Comparison of ENCODE assay signal across 28 cellular contexts in the genomic region with DNA sequence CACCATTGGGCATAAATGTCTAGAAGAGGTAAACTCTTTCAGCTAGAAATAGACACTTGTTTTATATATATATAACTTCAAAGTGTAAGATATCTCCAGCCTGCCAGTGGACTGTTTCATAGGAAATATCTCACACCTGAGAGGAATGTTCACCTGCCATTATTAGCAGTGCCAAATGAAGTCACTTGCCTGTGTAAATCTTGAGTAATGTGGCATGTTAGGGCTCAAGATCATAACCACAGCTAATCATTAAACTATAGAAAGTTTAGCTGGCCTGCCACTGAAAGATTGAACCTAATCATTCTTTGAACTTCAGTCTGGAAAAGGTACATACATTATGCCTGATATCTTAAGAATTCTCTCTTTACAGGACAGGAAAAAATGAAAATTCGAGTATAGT. TPM values are rescaled to one million over a fixed set of nuclear protein-coding genes. Genes with fewer than 3 reads are reported as not detected.
A peak's percentile ranks its signal among the peaks of the same experiment; 100 is the strongest.
DNase-seq lines count a peak whose midpoint lies in the region; ATAC-seq, FAIRE-seq and TF ChIP-seq lines count a peak whose summit lies in the region.
"Had no signal": no experiment of that assay in that cellular context is flagged by ENCODE, and none has a peak within 500 bp of the region (broad histone marks: within the 10 kb centered on the region; RNA-seq: fewer than 3 reads in every experiment).

No MANE protein-coding gene starts in this region.

- no peaks in the 10 kb centered on the region for H3K79me1 ChIP-seq in mesenchymal stem cell (replicated peaks; ENCODE audit: low read length, poor library complexity, severe bottlenecking)

- DNase-seq in DMS53 treated with DMSO at 0.1 percent for 48 hours (lab: John Stamatoyannopoulos, UW; ENCODE audit: unreplicated experiment) (peak; percentile 42), hepatocyte (ENCODE audit: low spot score) (peak; percentile 37), mesenchymal stem cell (no peak), small intestine (peak; percentile 83), SW 1271 (lab: John Stamatoyannopoulos, UW) (no peak), DMS153 treated with DMSO at 0.1 percent for 48 hours (lab: John Stamatoyannopoulos, UW; ENCODE audit: unreplicated experiment) (no peak)
- DNase-seq: Calu3; CD8-positive, alpha-beta memory T cell; GOT3; HFFc6; KBM-7; MG63; NCI-H1105 treated with DMSO at 0.1 percent for 48 hours; NCI-H146; NCI-H1930; NCI-H2107; NCI-H446; NCI-H524 treated with DMSO at 0.1 percent for 48 hours; NCI-H774; SK-N-SH had no signal

- H3K4me3 ChIP-seq in hepatocyte (no peak overlapping the region), mesenchymal stem cell (ENCODE audit: insufficient read depth in 1 of 2, low read depth in 1 of 2, low read length in 2 of 2) (no peak overlapping the region), small intestine (ENCODE audit: low read depth in 1 of 2, low read length in 2 of 2) (no peak overlapping the region)
- H3K4me3 ChIP-seq: A549, GM12878, HAP-1, MG63 had no signal

- no peaks in the 10 kb centered on the region for H3K9me3 ChIP-seq in hepatocyte (ENCODE audit: low read depth)
- no peaks in the 10 kb centered on the region for H3K9me3 ChIP-seq in mesenchymal stem cell (ENCODE audit: control insufficient read depth, low read length)
- no peaks in the 10 kb centered on the region for H3K9me3 ChIP-seq in small intestine (ENCODE audit: control insufficient read depth, low read depth)
- H3K9me3 ChIP-seq: A549, HAP-1, MG63, SK-N-SH had no signal

- H2BK12ac ChIP-seq in mesenchymal stem cell (ENCODE audit: low read length in 2 of 2) = no peak overlapping the region

- no peak overlapping the region for H3K4ac ChIP-seq in mesenchymal stem cell (ENCODE audit: low read depth in 1 of 2, low read length in 2 of 2)

- no peaks in the 10 kb centered on the region for H4K20me1 ChIP-seq in hepatocyte (ENCODE audit: insufficient read depth, poor library complexity, severe bottlenecking)

- no peak overlapping the region for H3K14ac ChIP-seq in mesenchymal stem cell (ENCODE audit: low read length in 2 of 2)

- H3K9me2 ChIP-seq in hepatocyte (replicated peaks; ENCODE audit: insufficient read depth) = no peaks in the 10 kb centered on the region

- no peak overlapping the region for H4K91ac ChIP-seq in mesenchymal stem cell (ENCODE audit: low read length)

- no peak overlapping the region for H2BK5ac ChIP-seq in mesenchymal stem cell (ENCODE audit: low read depth, low read length, poor library complexity, severe bottlenecking)

- H3K27me3 ChIP-seq in hepatocyte (no peaks in the 10 kb centered on the region), mesenchymal stem cell (ENCODE audit: control insufficient read depth in 1 of 2, insufficient read depth in 1 of 2, low read length in 2 of 2) (no peaks in the 10 kb centered on the region), small intestine (ENCODE audit: control insufficient read depth in 2 of 2, insufficient read depth in 2 of 2, low read length in 2 of 2) (no peaks in the 10 kb centered on the region)
- H3K27me3 ChIP-seq: MG63 had no signal

- no peak overlapping the region for H2BK15ac ChIP-seq in mesenchymal stem cell (ENCODE audit: low read depth, poor library complexity, severe bottlenecking)

- H2AFZ ChIP-seq in hepatocyte (no peak overlapping the region), mesenchymal stem cell (ENCODE audit: low read depth, low read length) (no peak overlapping the region)

- no peak overlapping the region for H3K18ac ChIP-seq in mesenchymal stem cell (ENCODE audit: low read depth in 1 of 2, low read length in 2 of 2)

- H3K79me2 ChIP-seq in hepatocyte = no peaks in the 10 kb centered on the region

- H2BK120ac ChIP-seq in mesenchymal stem cell (ENCODE audit: low read depth, low read length) = no peak overlapping the region

- TF ChIP-seq CTCF in hepatocyte (IDR thresholded peaks at IDR 0.05; ENCODE audit: poor library complexity) = no peak

- no peak overlapping the region for H4K8ac ChIP-seq in mesenchymal stem cell (ENCODE audit: low read length)

- ATAC-seq in GM18867 (IDR thresholded peaks at IDR 0.05; ENCODE audit: unreplicated experiment) = no peak
- ATAC-seq: A549, GM12878 had no signal

- WGBS in hepatocyte (ENCODE audit: low lambda C conversion rate, missing lambda C conversion rate) = 68% methylated on average over 1 of the region's 1 CpG
- WGBS in mesenchymal stem cell = no CpG with 5 or more reads among the region's 1 CpG
- WGBS in small intestine, 3 donors = 2 to 55% (median 17%) methylated on average over 1 of the region's 1 CpG

- peak overlapping the region; percentile 63 for H3K27ac ChIP-seq in hepatocyte
- H3K27ac ChIP-seq in mesenchymal stem cell (ENCODE audit: low read length, poor library complexity, severe bottlenecking) = peak overlapping the region; percentile 56
- H3K27ac ChIP-seq in small intestine (ENCODE audit: low read depth in 1 of 2, low read length in 1 of 2) = no peak overlapping the region
- H3K27ac ChIP-seq: A549, C4-2B had no signal

- H3K4me2 ChIP-seq in hepatocyte (no peak overlapping the region), mesenchymal stem cell (ENCODE audit: low read length, poor library complexity, severe bottlenecking) (no peak overlapping the region)
- H3K4me2 ChIP-seq: A549, SK-N-SH had no signal

- H3K36me3 ChIP-seq in hepatocyte (replicated peaks; ENCODE audit: insufficient read depth, low read depth) (no peaks in the 10 kb centered on the region), mesenchymal stem cell (ENCODE audit: control insufficient read depth in 1 of 2, insufficient read depth in 2 of 2, low read depth in 1 of 2, low read length in 2 of 2) (no peaks in the 10 kb centered on the region), small intestine (ENCODE audit: control insufficient read depth in 2 of 2, insufficient read depth in 2 of 2, low read length in 2 of 2) (no peaks in the 10 kb centered on the region)
- H3K36me3 ChIP-seq: HAP-1, MG63 had no signal

- no peak overlapping the region for H2AK5ac ChIP-seq in mesenchymal stem cell (ENCODE audit: low read length, severe bottlenecking)

- no peak for FAIRE-seq in small intestine (lab: Jason Lieb, UNC)
- FAIRE-seq: A549, G401.6, GM12878, HTR-8/SVneo had no signal

- H3K4me1 ChIP-seq in hepatocyte (ENCODE audit: insufficient read depth) (no peaks in the 10 kb centered on the region), mesenchymal stem cell (ENCODE audit: control insufficient read depth, insufficient read depth, low read depth, low read length) (no peaks in the 10 kb centered on the region), small intestine (ENCODE audit: control insufficient read depth in 2 of 2, insufficient read depth in 1 of 2, low read depth in 1 of 2, low read length in 1 of 2) (no peaks in the 10 kb centered on the region)
- H3K4me1 ChIP-seq: A549, HAP-1 had no signal

- H3K23ac ChIP-seq in mesenchymal stem cell (ENCODE audit: low read length in 2 of 2) = no peak overlapping the region

- H3K9ac ChIP-seq in mesenchymal stem cell (ENCODE audit: low read length) = no peak overlapping the region
- H3K9ac ChIP-seq: SK-N-SH had no signal

RNA-seq across cellular contexts. Expression of a gene that starts 25.5 kb away (rescaled TPM):
- total RNA-seq in hepatocyte = 37.3 and 48.3 TPM in 2 replicates
- 12.0 and 15.8 TPM in 2 replicates for polyA plus RNA-seq in hepatocyte
- 0.04 TPM for polyA plus RNA-seq in mesenchymal stem cell (2013, experiment 1 of 2)
- polyA plus RNA-seq in mesenchymal stem cell (2013, experiment 2 of 2) = 0.05 TPM
- polyA plus RNA-seq in small intestine = 1 to 10 TPM in 2 of 3 donors, under 1 TPM in 1; 0.22 to 5.6 (median 1.4) TPM
- total RNA-seq: Calu3; CD8-positive, alpha-beta memory T cell; Daoy; GM12878 had no signal
- polyA plus RNA-seq: CD8-positive, alpha-beta memory T cell; GM12878 had no signal

Comparison
In these comparisons a context has a peak if more than half of its experiments do, and no peak if none do; other contexts are left out.
1. DNase-seq: peak in DMS53 treated with DMSO at 0.1 percent for 48 hours (single experiment), hepatocyte (single experiment) and small intestine (single experiment); none in mesenchymal stem cell (single experiment), SW 1271 (0 of 2) and DMS153 treated with DMSO at 0.1 percent for 48 hours (single experiment).
2. H3K27ac ChIP-seq: peak in hepatocyte (single experiment) and mesenchymal stem cell (single experiment); none in small intestine (0 of 2).